13 cellular contexts compared by ENCODE assay signal in genomic region chr7:50268223-50268622, GRCh38. TPM values are rescaled to one million over a fixed set of nuclear protein-coding genes. Genes with fewer than 3 reads are reported as not detected.
DNase-seq lines count a peak whose midpoint lies in the region; ATAC-seq and TF ChIP-seq lines count a peak whose summit lies in the region.
"Had no signal": no experiment of that assay in that cellular context is flagged by ENCODE, and none has a peak within 500 bp of the region (broad histone marks: within the 10 kb centered on the region; RNA-seq: fewer than 3 reads in every experiment).

No MANE protein-coding gene starts in this region.

- H3K4me1 ChIP-seq in gastrocnemius medialis: no peaks in the 10 kb centered on the region
- H3K4me1 ChIP-seq: left ventricle myocardium inferior had no signal

- H3K4me3 ChIP-seq in gastrocnemius medialis: no peak overlapping the region
- H3K4me3 ChIP-seq: left ventricle myocardium inferior had no signal

- peak overlapping the region; percentile 68 for H3K4me3 Mint-ChIP-seq in activated T-cell treated with anti-CD3 and anti-CD28 coated beads, Interleukin-2, amount 50 U/mL, for 24 hours
- peak overlapping the region; percentile 87 to 88 for H3K4me3 Mint-ChIP-seq in stimulated activated naive CD8-positive, alpha-beta T cell treated with anti-CD3 and anti-CD28 coated beads, Interleukin-15, amount 100 ng/mL, for 72 hours

- peak overlapping the region; percentile 92 for H3K27ac Mint-ChIP-seq in activated T-cell treated with anti-CD3 and anti-CD28 coated beads, Interleukin-2, amount 50 U/mL, for 24 hours
- peak overlapping the region; percentile 92 to 97 for H3K27ac Mint-ChIP-seq in stimulated activated naive CD8-positive, alpha-beta T cell treated with anti-CD3 and anti-CD28 coated beads, Interleukin-15, amount 100 ng/mL, for 72 hours

- no peaks in the 10 kb centered on the region for H3K27me3 Mint-ChIP-seq in activated T-cell treated with anti-CD3 and anti-CD28 coated beads, Interleukin-2, amount 50 U/mL, for 24 hours
- no peaks in the 10 kb centered on the region for H3K27me3 Mint-ChIP-seq in stimulated activated naive CD8-positive, alpha-beta T cell treated with anti-CD3 and anti-CD28 coated beads, Interleukin-15, amount 100 ng/mL, for 72 hours

- ATAC-seq in HG02678 (IDR thresholded peaks at IDR 0.05; ENCODE audit: unreplicated experiment): peak; percentile 16
- ATAC-seq in stimulated activated naive CD8-positive, alpha-beta T cell treated with anti-CD3 and anti-CD28 coated beads, Interleukin-15, amount 100 ng/mL, for 72 hours: no peak
- no peak for ATAC-seq in gastrocnemius medialis

- no peak for TF ChIP-seq CTCF in gastrocnemius medialis (IDR thresholded peaks at IDR 0.05 in 4 of 5, conservative IDR thresholded peaks at IDR 0.05 in 1 of 5)

- no peaks in the 10 kb centered on the region for H3K36me3 ChIP-seq in gastrocnemius medialis
- H3K36me3 ChIP-seq: left ventricle myocardium inferior had no signal

- no peak for TF ChIP-seq POLR2A in gastrocnemius medialis (IDR thresholded peaks at IDR 0.05)

- H3K9me3 Mint-ChIP-seq in activated T-cell treated with anti-CD3 and anti-CD28 coated beads, Interleukin-2, amount 50 U/mL, for 24 hours: peaks cover 2% of the 10 kb centered on the region
- peaks cover 4 to 7% of the 10 kb centered on the region in 2 donors for H3K9me3 Mint-ChIP-seq in stimulated activated naive CD8-positive, alpha-beta T cell treated with anti-CD3 and anti-CD28 coated beads, Interleukin-15, amount 100 ng/mL, for 72 hours

- no peak overlapping the region for H3K27ac ChIP-seq in gastrocnemius medialis
- H3K27ac ChIP-seq: left ventricle myocardium inferior had no signal

- no peaks in the 10 kb centered on the region for H3K27me3 ChIP-seq in gastrocnemius medialis

- in situ Hi-C loops in gastrocnemius medialis (cut with MboI; ENCODE audit: low sequenced_read_pairs in 4 of 4): no loop called here

- peak; percentile 37 for DNase-seq in activated T-cell treated with anti-CD3 and anti-CD28 coated beads, Interleukin-2, amount 50 U/mL, for 1 hour
- DNase-seq in activated T-cell treated with anti-CD3 and anti-CD28 coated beads for 4 hours (no peak), DMS114 treated with DMSO at 0.1 percent for 48 hours (lab: John Stamatoyannopoulos, UW; ENCODE audit: unreplicated experiment) (no peak), ureter (ENCODE audit: low spot score) (no peak), gastrocnemius medialis (no peak)
- no peak for DNase-seq in activated T-cell treated with anti-CD3 and anti-CD28 coated beads, Interleukin-2, amount 50 U/mL, for 24 hours
- no peak for DNase-seq in stimulated activated naive CD8-positive, alpha-beta T cell treated with anti-CD3 and anti-CD28 coated beads, Interleukin-15, amount 100 ng/mL, for 72 hours
- DNase-seq: central memory CD4-positive, alpha-beta T cell; HCEC 1CT; left ventricle myocardium inferior; NCI-H146 had no signal

- intact Hi-C loops in gastrocnemius medialis (cut with DNase I; ENCODE audit: low total_unique reads): no loop called here

- H3K36me3 Mint-ChIP-seq in activated T-cell treated with anti-CD3 and anti-CD28 coated beads, Interleukin-2, amount 50 U/mL, for 24 hours (ENCODE audit: low read depth): no peaks in the 10 kb centered on the region

- no peaks in the 10 kb centered on the region for H3K9me3 ChIP-seq in gastrocnemius medialis
- H3K9me3 ChIP-seq: left ventricle myocardium inferior had no signal

- peaks cover 96% of the 10 kb centered on the region for H3K4me1 Mint-ChIP-seq in activated T-cell treated with anti-CD3 and anti-CD28 coated beads, Interleukin-2, amount 50 U/mL, for 24 hours (ENCODE audit: low read depth)
- H3K4me1 Mint-ChIP-seq in stimulated activated naive CD8-positive, alpha-beta T cell treated with anti-CD3 and anti-CD28 coated beads, Interleukin-15, amount 100 ng/mL, for 72 hours: peaks cover 98% of the 10 kb centered on the region

RNA-seq across cellular contexts. Expression of gene IKZF1, which starts 36.3 kb away (rescaled TPM):
- total RNA-seq in ureter (15.2 TPM), gastrocnemius medialis (1 to 10 TPM in 3 of 4 donors, under 1 TPM in 1; 0.22 to 3.6 (median 1.9) TPM)
- total RNA-seq: renal cortical epithelial cell had no signal
